ENCODE assay signal across 1 cellular context in the genomic region with DNA sequence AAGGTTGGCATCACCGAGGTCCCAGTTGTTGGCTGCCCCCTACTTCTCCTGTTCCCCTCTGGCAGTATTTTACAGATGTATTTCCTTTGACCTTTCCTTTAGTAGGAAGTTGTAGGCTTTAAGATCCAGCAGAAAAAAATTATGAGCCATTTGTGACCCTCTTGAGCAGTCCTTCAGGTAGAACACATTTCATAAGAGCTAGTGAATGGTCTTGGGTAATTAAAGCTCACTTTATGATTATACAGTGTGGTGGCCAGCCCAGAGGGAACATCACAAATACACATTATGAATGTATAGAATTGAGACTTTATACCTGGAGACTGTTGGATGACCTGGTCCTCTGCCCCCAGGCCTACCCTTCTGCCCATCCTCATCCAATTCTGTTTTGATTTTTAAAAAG.
TF ChIP-seq lines count a peak whose summit lies in the region.

No MANE protein-coding gene starts in this region.

TF ChIP-seq in IMR-90, 13 proteins besides CTCF, POLR2A, EP300 and RAD21:
- TF ChIP-seq CHD1 (IDR thresholded peaks at IDR 0.05; ENCODE audit: low read depth, low read length) (no peak), MAFK (IDR thresholded peaks at IDR 0.05; ENCODE audit: low read depth, low read length) (no peak), CEBPB (IDR thresholded peaks at IDR 0.05; ENCODE audit: low read depth, low read length) (no peak), MXI1 (IDR thresholded peaks at IDR 0.05; ENCODE audit: borderline replicate concordance, low read depth, low read length) (no peak), RFX5 (IDR thresholded peaks at IDR 0.05; ENCODE audit: low read depth, low read length) (no peak), MAZ (IDR thresholded peaks at IDR 0.05; ENCODE audit: borderline replicate concordance, low read depth, low read length) (no peak), RCOR1 (IDR thresholded peaks at IDR 0.05; ENCODE audit: insufficient replicate concordance, low read length) (no peak), NFE2L2 (IDR thresholded peaks at IDR 0.05; ENCODE audit: low read depth, low read length) (no peak), FOS (IDR thresholded peaks at IDR 0.05; ENCODE audit: low read depth, low read length) (no peak)
- TF ChIP-seq, protein P1, sequence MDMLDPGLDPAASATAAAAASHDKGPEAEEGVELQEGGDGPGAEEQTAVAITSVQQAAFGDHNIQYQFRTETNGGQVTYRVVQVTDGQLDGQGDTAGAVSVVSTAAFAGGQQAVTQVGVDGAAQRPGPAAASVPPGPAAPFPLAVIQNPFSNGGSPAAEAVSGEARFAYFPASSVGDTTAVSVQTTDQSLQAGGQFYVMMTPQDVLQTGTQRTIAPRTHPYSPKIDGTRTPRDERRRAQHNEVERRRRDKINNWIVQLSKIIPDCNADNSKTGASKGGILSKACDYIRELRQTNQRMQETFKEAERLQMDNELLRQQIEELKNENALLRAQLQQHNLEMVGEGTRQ (IDR thresholded peaks at IDR 0.05; ENCODE audit: low read depth, low read length) = no peak
- TF ChIP-seq, protein P2, sequence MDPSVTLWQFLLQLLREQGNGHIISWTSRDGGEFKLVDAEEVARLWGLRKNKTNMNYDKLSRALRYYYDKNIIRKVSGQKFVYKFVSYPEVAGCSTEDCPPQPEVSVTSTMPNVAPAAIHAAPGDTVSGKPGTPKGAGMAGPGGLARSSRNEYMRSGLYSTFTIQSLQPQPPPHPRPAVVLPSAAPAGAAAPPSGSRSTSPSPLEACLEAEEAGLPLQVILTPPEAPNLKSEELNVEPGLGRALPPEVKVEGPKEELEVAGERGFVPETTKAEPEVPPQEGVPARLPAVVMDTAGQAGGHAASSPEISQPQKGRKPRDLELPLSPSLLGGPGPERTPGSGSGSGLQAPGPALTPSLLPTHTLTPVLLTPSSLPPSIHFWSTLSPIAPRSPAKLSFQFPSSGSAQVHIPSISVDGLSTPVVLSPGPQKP (IDR thresholded peaks at IDR 0.05; ENCODE audit: borderline replicate concordance, low read depth, low read length) = no peak
